In genomic region chr14:72926292-72927028, GRCh38 we compare ENCODE assay signal across 8 cellular contexts. TPM values are rescaled to one million over a fixed set of nuclear protein-coding genes. Genes with fewer than 3 reads are reported as not detected.
DNase-seq lines count a peak whose midpoint lies in the region; ATAC-seq and TF ChIP-seq lines count a peak whose summit lies in the region.

DCAF4 (plus strand) TSS chr14:72926464; CDS start chr14:72937979, 11,515 bp downstream.

- H3K79me1 ChIP-seq in H9 (ENCODE audit: insufficient read depth, low read depth, low read length, poor library complexity, severe bottlenecking) = no peaks in the 10 kb centered on the region

- no peak within 1 kb of the TSS for H2BK120ac ChIP-seq in H9 (ENCODE audit: low read depth, low read length, poor library complexity, severe bottlenecking)

- H3K9me3 ChIP-seq in H9 (ENCODE audit: control insufficient read depth, low read depth, low read length) = no peaks in the 10 kb centered on the region

- no peak within 1 kb of the TSS for H2BK15ac ChIP-seq in H9 (ENCODE audit: low read depth, low read length)

- intact Hi-C loops in activated T-helper 2 cell treated with anti-CD3 and anti-CD28 coated beads, Interferon-gamma antibody, Interleukin-2, Interleukin-4, amounts not matched to agents 10 μg/mL and 5 μg/mL and 100 μg/mL, durations not matched to agents 14 hours and 24 hours and 36 hours (cut with micrococcal nuclease) = loop anchor here (1.0 kb wide), 2 partner anchors 31 to 101 kb away; partner anchors contain the start of gene ZFYVE1
- intact Hi-C loops in natural killer cell (cut with micrococcal nuclease) = loop anchor here (1.0 to 2.0 kb wide), 2 partner anchors 32 to 132 kb away; partner anchors contain the start of genes DPF3 and RBM25

- TF ChIP-seq POLR2A in Raji (IDR thresholded peaks at IDR 0.05; ENCODE audit: insufficient read depth, low read depth, low read length) = peak; percentile 59

- no peak within 1 kb of the TSS for H4K91ac ChIP-seq in H9 (ENCODE audit: insufficient read length, low read depth, low read length)

- H3K4me3 Mint-ChIP-seq in H9 = peak within 1 kb of the TSS; percentile 90 to 94
- H3K4me3 Mint-ChIP-seq in activated T-helper 2 cell treated with anti-CD3 and anti-CD28 coated beads, Interferon-gamma antibody, Interleukin-2, Interleukin-4, amounts not matched to agents 10 μg/mL and 5 μg/mL and 100 μg/mL, durations not matched to agents 14 hours and 24 hours and 36 hours (ENCODE audit: low read depth) = peak within 1 kb of the TSS; percentile 92
- peak within 1 kb of the TSS; percentile 93 for H3K4me3 Mint-ChIP-seq in natural killer cell

- H3K4me2 ChIP-seq in H9 (ENCODE audit: insufficient read depth, insufficient read length, low read length) = peak within 1 kb of the TSS; percentile 73

- H3K27me3 ChIP-seq in H9 (ENCODE audit: insufficient read depth, low read length) = no peaks in the 10 kb centered on the region

- H3K23me2 ChIP-seq in H9 (ENCODE audit: insufficient read length, low read depth, low read length, poor library complexity, severe bottlenecking) = peaks cover 8% of the 10 kb centered on the region

- peak within 1 kb of the TSS in 2 of 3 experiments; percentile 72 to 96; a peak in 3 of 7 replicates for H3K27ac Mint-ChIP-seq in H9
- peak within 1 kb of the TSS; percentile 92 for H3K27ac Mint-ChIP-seq in activated T-helper 2 cell treated with anti-CD3 and anti-CD28 coated beads, Interferon-gamma antibody, Interleukin-2, Interleukin-4, amounts not matched to agents 10 μg/mL and 5 μg/mL and 100 μg/mL, durations not matched to agents 14 hours and 24 hours and 36 hours
- H3K27ac Mint-ChIP-seq in natural killer cell = peak within 1 kb of the TSS; percentile 74 to 83

- no peak within 1 kb of the TSS for H2BK5ac ChIP-seq in H9 (ENCODE audit: insufficient read length, low read length)

- H3K9ac ChIP-seq in H9 (ENCODE audit: extremely low read depth, insufficient read length, low read length) = peak within 1 kb of the TSS; percentile 0

- H2BK12ac ChIP-seq in H9 (ENCODE audit: insufficient read length, low read depth, low read length) = no peak within 1 kb of the TSS

- H4K8ac ChIP-seq in H9 (replicated peaks; ENCODE audit: insufficient read length, low read depth, low read length) = no peak within 1 kb of the TSS

- TF ChIP-seq CTCF in H9 (conservative IDR thresholded peaks at IDR 0.05) (no peak), natural killer cell (IDR thresholded peaks at IDR 0.05) (no peak)

- no peak within 1 kb of the TSS for H2AFZ ChIP-seq in H9 (ENCODE audit: low read length)

- peak; percentile 100 for DNase-seq in ELR (ENCODE audit: low read depth)
- peak; percentile 99 for DNase-seq in H9
- DNase-seq in M059J (ENCODE audit: low read depth) = peak; percentile 99
- peak; percentile 94 for DNase-seq in activated T-helper 2 cell treated with anti-CD3 and anti-CD28 coated beads, Interferon-gamma antibody, Interleukin-2, Interleukin-4, amounts not matched to agents 10 μg/mL and 5 μg/mL and 100 μg/mL, durations not matched to agents 14 hours and 24 hours and 36 hours (ENCODE audit: low spot score)
- peak; percentile 97 for DNase-seq in fibroblast of peridontal ligament (ENCODE audit: extremely low read depth)
- peak; percentile 80 for DNase-seq in natural killer cell
- DNase-seq in stimulated activated naive CD8-positive, alpha-beta T cell treated with anti-CD3 and anti-CD28 coated beads, Interleukin-15, Interleukin-2, amounts not matched to agents 100 U/mL and 50 U/mL, for 24 hours = peak; percentile 92

- H3K23ac ChIP-seq in H9 (ENCODE audit: insufficient read length, low read depth, low read length) = no peak within 1 kb of the TSS

- no peaks in the 10 kb centered on the region; a peak in 1 of 5 replicates for H3K9me3 Mint-ChIP-seq in H9
- no peaks in the 10 kb centered on the region for H3K9me3 Mint-ChIP-seq in activated T-helper 2 cell treated with anti-CD3 and anti-CD28 coated beads, Interferon-gamma antibody, Interleukin-2, Interleukin-4, amounts not matched to agents 10 μg/mL and 5 μg/mL and 100 μg/mL, durations not matched to agents 14 hours and 24 hours and 36 hours
- H3K9me3 Mint-ChIP-seq in natural killer cell = no peaks in the 10 kb centered on the region

- no peak within 1 kb of the TSS for H3T11ph ChIP-seq in H9 (ENCODE audit: low read length)

- WGBS in H9 (ENCODE audit: extremely low coverage, insufficient read length, low lambda C conversion rate) = no CpG with 5 or more reads among the region's 59 CpGs

- H3K27me3 Mint-ChIP-seq in H9 (ENCODE audit: low read depth) (peaks cover 22% of the 10 kb centered on the region), natural killer cell (ENCODE audit: low read depth in 2 of 2) (peaks cover 0 to 7% of the 10 kb centered on the region in 2 donors)
- peaks cover 20% of the 10 kb centered on the region for H3K27me3 Mint-ChIP-seq in activated T-helper 2 cell treated with anti-CD3 and anti-CD28 coated beads, Interferon-gamma antibody, Interleukin-2, Interleukin-4, amounts not matched to agents 10 μg/mL and 5 μg/mL and 100 μg/mL, durations not matched to agents 14 hours and 24 hours and 36 hours (ENCODE audit: low read depth)

- no peak within 1 kb of the TSS for H3K27ac ChIP-seq in H9 (ENCODE audit: insufficient read length, low read depth, low read length)

- no peaks in the 10 kb centered on the region for H4K20me1 ChIP-seq in H9 (ENCODE audit: control insufficient read depth, insufficient read depth, insufficient read length)

- ATAC-seq in natural killer cell = peak; percentile 95 to 98 (median 95)
- ATAC-seq in stimulated activated naive CD8-positive, alpha-beta T cell treated with anti-CD3 and anti-CD28 coated beads, Interleukin-15, Interleukin-2, amounts not matched to agents 100 U/mL and 50 U/mL, for 24 hours = peak; percentile 99

- H3K56ac ChIP-seq in H9 (ENCODE audit: insufficient read length, low read depth, low read length) = no peak within 1 kb of the TSS

- peak within 1 kb of the TSS; percentile 11 for H3K18ac ChIP-seq in H9 (ENCODE audit: insufficient read length, low read depth, low read length)

- no peaks in the 10 kb centered on the region for H3K79me2 ChIP-seq in H9 (ENCODE audit: insufficient read depth, low read length)

- H3K4me1 ChIP-seq in H9 (ENCODE audit: insufficient read depth, low read length) = no peaks in the 10 kb centered on the region

- H3K4me1 Mint-ChIP-seq in H9 (peaks cover 10 to 12% of the 10 kb centered on the region in 2 experiments), natural killer cell (peaks cover 8 to 18% of the 10 kb centered on the region in 2 donors)
- H3K4me1 Mint-ChIP-seq in activated T-helper 2 cell treated with anti-CD3 and anti-CD28 coated beads, Interferon-gamma antibody, Interleukin-2, Interleukin-4, amounts not matched to agents 10 μg/mL and 5 μg/mL and 100 μg/mL, durations not matched to agents 14 hours and 24 hours and 36 hours (ENCODE audit: low read depth) = peaks cover 6% of the 10 kb centered on the region

- 0 out of 2 replicates have a peak within 1 kb of the TSS, but pooled peaks have one; percentile 49 for H3K14ac ChIP-seq in H9 (ENCODE audit: insufficient read depth, low read length)

- H3K36me3 Mint-ChIP-seq in H9 (ENCODE audit: insufficient read depth in 1 of 3, low read depth in 3 of 3) = peaks cover 0 to 7% (median 0%) of the 10 kb centered on the region in 3 experiments; a peak in 3 of 7 replicates
- no peaks in the 10 kb centered on the region for H3K36me3 Mint-ChIP-seq in activated T-helper 2 cell treated with anti-CD3 and anti-CD28 coated beads, Interferon-gamma antibody, Interleukin-2, Interleukin-4, amounts not matched to agents 10 μg/mL and 5 μg/mL and 100 μg/mL, durations not matched to agents 14 hours and 24 hours and 36 hours (ENCODE audit: low read depth)
- no peaks in the 10 kb centered on the region for H3K36me3 Mint-ChIP-seq in natural killer cell

- H3K4ac ChIP-seq in H9 (ENCODE audit: low read depth, low read length) = no peak within 1 kb of the TSS

- no peak within 1 kb of the TSS for H2AK5ac ChIP-seq in H9 (ENCODE audit: insufficient read length, low read length)

- no peak within 1 kb of the TSS for H4K5ac ChIP-seq in H9 (ENCODE audit: insufficient read length, low read depth, low read length)

- no peak within 1 kb of the TSS for H2BK20ac ChIP-seq in H9 (ENCODE audit: low read depth, low read length, poor library complexity, severe bottlenecking)

RNA-seq across cellular contexts. Expression of gene DCAF4, which starts in this region (rescaled TPM):
- total RNA-seq in H9 (2021) (30.2 and 32.0 TPM in 2 replicates), natural killer cell (10 to 100 TPM in 2 of 3 donors, 1 to 10 TPM in 1; 4.6 to 18.6 (median 16.5) TPM)
- 24.5 and 42.4 TPM in 2 replicates for total RNA-seq in M059J (2014; rRNA removed; shearing (Covaris generic))
- 13.2 and 17.6 TPM in 2 replicates for total RNA-seq in activated T-helper 2 cell treated with anti-CD3 and anti-CD28 coated beads, Interferon-gamma antibody, Interleukin-2, Interleukin-4, amounts not matched to agents 10 μg/mL and 5 μg/mL and 100 μg/mL, durations not matched to agents 14 hours and 24 hours and 36 hours
